ENCODE assay signal across 9 cellular contexts in the genomic region with DNA sequence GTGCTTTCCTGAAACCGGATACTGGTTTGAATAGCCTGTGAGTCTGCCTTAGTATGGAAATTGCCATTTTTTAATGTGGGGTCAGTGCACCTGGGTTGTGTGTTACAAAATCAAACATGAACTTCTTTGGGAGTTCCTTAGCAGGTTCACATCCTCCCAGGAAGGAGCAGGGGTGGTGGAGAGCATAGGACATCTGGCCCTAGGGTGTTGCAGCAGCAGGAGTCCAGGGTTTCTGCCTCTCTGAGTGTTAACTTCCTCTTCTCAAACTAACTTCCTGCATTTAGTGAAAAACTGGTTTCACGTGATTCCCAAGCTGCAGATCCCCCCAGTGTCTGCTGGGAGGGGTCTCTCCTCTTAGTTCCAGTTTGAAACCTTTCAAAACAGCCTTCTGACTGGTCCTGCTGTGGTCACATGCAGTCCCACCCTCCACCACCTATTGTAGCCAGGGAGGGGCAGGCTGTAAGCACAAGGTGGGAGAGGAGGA. TPM values are rescaled to one million over a fixed set of nuclear protein-coding genes. Genes with fewer than 3 reads are reported as not detected.
A peak's percentile ranks its signal among the peaks of the same experiment; 100 is the strongest.
DNase-seq lines count a peak whose midpoint lies in the region; ATAC-seq and TF ChIP-seq lines count a peak whose summit lies in the region.
"Had no signal": no experiment of that assay in that cellular context is flagged by ENCODE, and none has a peak within 500 bp of the region (broad histone marks: within the 10 kb centered on the region; RNA-seq: fewer than 3 reads in every experiment).

No MANE protein-coding gene starts in this region.

- peaks cover 55% of the 10 kb centered on the region for H3K36me3 Mint-ChIP-seq in activated T-helper 2 cell treated with anti-CD3 and anti-CD28 coated beads, Interferon-gamma antibody, Interleukin-2, Interleukin-4, amounts not matched to agents 10 μg/mL and 5 μg/mL and 100 μg/mL, durations not matched to agents 14 hours and 24 hours and 36 hours (ENCODE audit: low read depth)
- peaks cover 1% of the 10 kb centered on the region for H3K36me3 Mint-ChIP-seq in natural killer cell

- peaks cover 61% of the 10 kb centered on the region for H3K4me1 Mint-ChIP-seq in activated T-helper 2 cell treated with anti-CD3 and anti-CD28 coated beads, Interferon-gamma antibody, Interleukin-2, Interleukin-4, amounts not matched to agents 10 μg/mL and 5 μg/mL and 100 μg/mL, durations not matched to agents 14 hours and 24 hours and 36 hours (ENCODE audit: low read depth)
- peaks cover 62 to 65% of the 10 kb centered on the region in 2 donors for H3K4me1 Mint-ChIP-seq in natural killer cell

- intact Hi-C loops in activated T-helper 2 cell treated with anti-CD3 and anti-CD28 coated beads, Interferon-gamma antibody, Interleukin-2, Interleukin-4, amounts not matched to agents 10 μg/mL and 5 μg/mL and 100 μg/mL, durations not matched to agents 14 hours and 24 hours and 36 hours (cut with micrococcal nuclease) = loop anchor here (10.0 kb wide), 3 partner anchors 202 to 1122 kb away; partner anchors contain the start of gene KPNA3
- intact Hi-C loops in natural killer cell (cut with micrococcal nuclease) = loop anchor here (10.0 kb wide), 2 partner anchors 202 to 1262 kb away; no protein-coding TSS in a partner anchor

- peak overlapping the region; percentile 74 for H3K27ac Mint-ChIP-seq in activated T-helper 2 cell treated with anti-CD3 and anti-CD28 coated beads, Interferon-gamma antibody, Interleukin-2, Interleukin-4, amounts not matched to agents 10 μg/mL and 5 μg/mL and 100 μg/mL, durations not matched to agents 14 hours and 24 hours and 36 hours
- peak overlapping the region; percentile 91 to 93 for H3K27ac Mint-ChIP-seq in natural killer cell

- H3K4me3 ChIP-seq in GM12865 (ENCODE audit: low read depth, low read length) = peak overlapping the region; percentile 30; the same call in 1 of the 2 replicates

- ATAC-seq in HG03175 (IDR thresholded peaks at IDR 0.05; ENCODE audit: unreplicated experiment) = peak; percentile 28
- peak in 2 of 3 donors; percentile 8 to 44 for ATAC-seq in natural killer cell
- ATAC-seq in HG03469 (IDR thresholded peaks at IDR 0.05; ENCODE audit: unreplicated experiment) = no peak

- H3K9me3 Mint-ChIP-seq in activated T-helper 2 cell treated with anti-CD3 and anti-CD28 coated beads, Interferon-gamma antibody, Interleukin-2, Interleukin-4, amounts not matched to agents 10 μg/mL and 5 μg/mL and 100 μg/mL, durations not matched to agents 14 hours and 24 hours and 36 hours = peaks cover 13% of the 10 kb centered on the region
- H3K9me3 Mint-ChIP-seq in natural killer cell = no peaks in the 10 kb centered on the region

- no peak overlapping the region for H3K4me3 Mint-ChIP-seq in activated T-helper 2 cell treated with anti-CD3 and anti-CD28 coated beads, Interferon-gamma antibody, Interleukin-2, Interleukin-4, amounts not matched to agents 10 μg/mL and 5 μg/mL and 100 μg/mL, durations not matched to agents 14 hours and 24 hours and 36 hours (ENCODE audit: low read depth)
- peak overlapping the region; percentile 83 for H3K4me3 Mint-ChIP-seq in natural killer cell

- no peak for TF ChIP-seq CTCF in GM12865 (IDR thresholded peaks at IDR 0.05; ENCODE audit: insufficient read depth, low read depth, low read length, missing control alignments)
- TF ChIP-seq CTCF in natural killer cell (IDR thresholded peaks at IDR 0.05) = no peak

- DNase-seq in GM12865 (ENCODE audit: low read depth) (peak; percentile 66), natural killer cell (no peak), DMS153 (lab: John Stamatoyannopoulos, UW) (no peak), islet precursor cell (no peak), NCI-H2196 (lab: John Stamatoyannopoulos, UW; ENCODE audit: unreplicated experiment) (no peak)
- no peak for DNase-seq in activated T-helper 2 cell treated with anti-CD3 and anti-CD28 coated beads, Interferon-gamma antibody, Interleukin-2, Interleukin-4, amounts not matched to agents 10 μg/mL and 5 μg/mL and 100 μg/mL, durations not matched to agents 14 hours and 24 hours and 36 hours (ENCODE audit: low spot score)
- DNase-seq: WERI-Rb-1 had no signal

- H3K27me3 Mint-ChIP-seq in activated T-helper 2 cell treated with anti-CD3 and anti-CD28 coated beads, Interferon-gamma antibody, Interleukin-2, Interleukin-4, amounts not matched to agents 10 μg/mL and 5 μg/mL and 100 μg/mL, durations not matched to agents 14 hours and 24 hours and 36 hours (ENCODE audit: low read depth) = no peaks in the 10 kb centered on the region
- H3K27me3 Mint-ChIP-seq in natural killer cell (ENCODE audit: low read depth in 2 of 2) = no peaks in the 10 kb centered on the region

RNA-seq across cellular contexts. Expression of gene RNASEH2B, which starts 7.2 kb away (rescaled TPM):
- total RNA-seq in activated T-helper 2 cell treated with anti-CD3 and anti-CD28 coated beads, Interferon-gamma antibody, Interleukin-2, Interleukin-4, amounts not matched to agents 10 μg/mL and 5 μg/mL and 100 μg/mL, durations not matched to agents 14 hours and 24 hours and 36 hours = 68.9 and 71.7 TPM in 2 replicates
- total RNA-seq in natural killer cell = 10 to 100 TPM; 57.9 to 68.7 (median 64.8) TPM
